Comparison of ENCODE assay signal across 8 cellular contexts in genomic region chr19:4229179-4229931, GRCh38. TPM values are rescaled to one million over a fixed set of nuclear protein-coding genes. Genes with fewer than 3 reads are reported as not detected.
DNase-seq lines count a peak whose midpoint lies in the region; ATAC-seq lines count a peak whose summit lies in the region.

TSS of gene EBI3 (plus strand) at chr19:4229523. CDS start at chr19:4229551, 28 bp downstream.

- intact Hi-C loops in activated T-helper 2 cell treated with anti-CD3 and anti-CD28 coated beads, Interferon-gamma antibody, Interleukin-2, Interleukin-4, amounts not matched to agents 10 μg/mL and 5 μg/mL and 100 μg/mL, durations not matched to agents 14 hours and 24 hours and 36 hours (cut with micrococcal nuclease): loop anchor here (1.0 kb wide), 1 partner anchor 18 kb away; the partner anchor contains the start of gene YJU2

- DNase-seq in Caki2 (ENCODE audit: low read depth) (peak; percentile 72), GM19240 (ENCODE audit: insufficient read length, low spot score) (peak; percentile 62), kidney glomerular epithelial cell (lab: John Stamatoyannopoulos, UW) (peak; percentile 68), substantia nigra (lab: John Stamatoyannopoulos, UW) (peak in 18 of 49 donors; percentile 3 to 64 (median 18)), pons (ENCODE audit: low spot score) (no peak), NCI-H146 (lab: John Stamatoyannopoulos, UW) (no peak)
- no peak for DNase-seq in activated T-helper 2 cell treated with anti-CD3 and anti-CD28 coated beads, Interferon-gamma antibody, Interleukin-2, Interleukin-4, amounts not matched to agents 10 μg/mL and 5 μg/mL and 100 μg/mL, durations not matched to agents 14 hours and 24 hours and 36 hours (ENCODE audit: low spot score)

- no peaks in the 10 kb centered on the region for H3K9me3 Mint-ChIP-seq in activated T-helper 2 cell treated with anti-CD3 and anti-CD28 coated beads, Interferon-gamma antibody, Interleukin-2, Interleukin-4, amounts not matched to agents 10 μg/mL and 5 μg/mL and 100 μg/mL, durations not matched to agents 14 hours and 24 hours and 36 hours

- peaks cover 6% of the 10 kb centered on the region for H3K36me3 Mint-ChIP-seq in activated T-helper 2 cell treated with anti-CD3 and anti-CD28 coated beads, Interferon-gamma antibody, Interleukin-2, Interleukin-4, amounts not matched to agents 10 μg/mL and 5 μg/mL and 100 μg/mL, durations not matched to agents 14 hours and 24 hours and 36 hours (ENCODE audit: low read depth)

- peak; percentile 54 for ATAC-seq in HG03439 (IDR thresholded peaks at IDR 0.05; ENCODE audit: unreplicated experiment)

- no peaks in the 10 kb centered on the region for H3K27me3 Mint-ChIP-seq in activated T-helper 2 cell treated with anti-CD3 and anti-CD28 coated beads, Interferon-gamma antibody, Interleukin-2, Interleukin-4, amounts not matched to agents 10 μg/mL and 5 μg/mL and 100 μg/mL, durations not matched to agents 14 hours and 24 hours and 36 hours (ENCODE audit: low read depth)

- no peak within 1 kb of the TSS for H3K4me3 Mint-ChIP-seq in activated T-helper 2 cell treated with anti-CD3 and anti-CD28 coated beads, Interferon-gamma antibody, Interleukin-2, Interleukin-4, amounts not matched to agents 10 μg/mL and 5 μg/mL and 100 μg/mL, durations not matched to agents 14 hours and 24 hours and 36 hours (ENCODE audit: low read depth)

- H3K27ac Mint-ChIP-seq in activated T-helper 2 cell treated with anti-CD3 and anti-CD28 coated beads, Interferon-gamma antibody, Interleukin-2, Interleukin-4, amounts not matched to agents 10 μg/mL and 5 μg/mL and 100 μg/mL, durations not matched to agents 14 hours and 24 hours and 36 hours: no peak within 1 kb of the TSS

- H3K4me1 Mint-ChIP-seq in activated T-helper 2 cell treated with anti-CD3 and anti-CD28 coated beads, Interferon-gamma antibody, Interleukin-2, Interleukin-4, amounts not matched to agents 10 μg/mL and 5 μg/mL and 100 μg/mL, durations not matched to agents 14 hours and 24 hours and 36 hours (ENCODE audit: low read depth): peaks cover 7% of the 10 kb centered on the region

- H3K27ac ChIP-seq in substantia nigra (ENCODE audit: low read depth, low read length, poor library complexity, severe bottlenecking): peak within 1 kb of the TSS; percentile 13

- in situ Hi-C loops in Caki2 (cut with HindIII; ENCODE audit: low pct_unique_long_range_greater_than_20kb, low sequenced_read_pairs): no loop called here

RNA-seq across cellular contexts. Expression of gene EBI3, which starts in this region (rescaled TPM):
- 0.14 and 3.3 TPM in 2 replicates for total RNA-seq in Caki2 (2014; rRNA removed; shearing (Covaris generic); ENCODE audit: low replicate concordance)
- total RNA-seq in activated T-helper 2 cell treated with anti-CD3 and anti-CD28 coated beads, Interferon-gamma antibody, Interleukin-2, Interleukin-4, amounts not matched to agents 10 μg/mL and 5 μg/mL and 100 μg/mL, durations not matched to agents 14 hours and 24 hours and 36 hours: 47.0 and 55.4 TPM in 2 replicates

Comparison
In these comparisons a context has a peak if more than half of its experiments do, and no peak if none do; other contexts are left out.
1. RNA of gene EBI3 (total RNA-seq): 47.0 to 55.4 TPM in activated T-helper 2 cell treated with anti-CD3 and anti-CD28 coated beads, Interferon-gamma antibody, Interleukin-2, Interleukin-4, amounts not matched to agents 10 μg/mL and 5 μg/mL and 100 μg/mL, durations not matched to agents 14 hours and 24 hours and 36 hours; 0.14 to 3.3 TPM in Caki2; every median in the first group is over 10 times any median in the second.
2. DNase-seq: peak in Caki2 (single experiment), GM19240 (single experiment) and kidney glomerular epithelial cell (single experiment); none in activated T-helper 2 cell treated with anti-CD3 and anti-CD28 coated beads, Interferon-gamma antibody, Interleukin-2, Interleukin-4, amounts not matched to agents 10 μg/mL and 5 μg/mL and 100 μg/mL, durations not matched to agents 14 hours and 24 hours and 36 hours (single experiment), pons (single experiment) and NCI-H146 (single experiment).